8 cellular contexts compared by ENCODE assay signal in genomic region chr13:74134226-74134776, GRCh38. TPM values are rescaled to one million over a fixed set of nuclear protein-coding genes. Genes with fewer than 3 reads are reported as not detected.
A peak's percentile ranks its signal among the peaks of the same experiment; 100 is the strongest.
DNase-seq lines count a peak whose midpoint lies in the region; ATAC-seq, FAIRE-seq and TF ChIP-seq lines count a peak whose summit lies in the region.

Gene KLF12, minus strand, starts transcription at chr13:74134404.

- intact Hi-C loops in kidney (cut with DNase I), result no loop called here

- FAIRE-seq in bronchial epithelial cell (lab: Jason Lieb, UNC) (no peak), kidney (lab: Jason Lieb, UNC) (no peak)

- no peaks in the 10 kb centered on the region for H3K36me3 Mint-ChIP-seq in WTC11

- CTCF ChIA-PET in WTC11 (lab: Charles Lee), result interaction anchor here (0.6 to 2.5 kb wide), 3 partner anchors 115 to 158 kb away, joined by 3 to 17 read pairs (median 4); no protein-coding TSS in a partner anchor

- H3K9me3 ChIP-seq in kidney (ENCODE audit: control insufficient read depth in 1 of 2, low read length in 2 of 2), result no peaks in the 10 kb centered on the region

- H3K27ac Mint-ChIP-seq in WTC11, result peak within 1 kb of the TSS; percentile 98

- H3K27ac ChIP-seq in ACC112 (ENCODE audit: low read depth, low read length) (peak within 1 kb of the TSS; percentile 91), kidney (ENCODE audit: low read depth in 2 of 2, low read length in 2 of 2) (peak within 1 kb of the TSS; percentile 92 to 93)

- H3K4me1 ChIP-seq in ACC112 (ENCODE audit: control insufficient read depth, insufficient read depth, low read length, unreplicated experiment), result peaks cover 31% of the 10 kb centered on the region
- H3K4me1 ChIP-seq in kidney (ENCODE audit: control insufficient read depth in 1 of 2, insufficient read depth in 1 of 2, low read depth in 1 of 2, low read length in 2 of 2), result peaks cover 11 to 16% of the 10 kb centered on the region in 2 donors

- TF ChIP-seq CTCF in WTC11 (IDR thresholded peaks at IDR 0.05) (no peak), bronchial epithelial cell (IDR thresholded peaks at IDR 0.05; ENCODE audit: insufficient read depth, low read length, severe bottlenecking) (no peak), kidney (IDR thresholded peaks at IDR 0.05; ENCODE audit: borderline replicate concordance, extremely low read depth, insufficient read depth) (no peak)

- H2AFZ ChIP-seq in ACC112 (ENCODE audit: low read length, unreplicated experiment), result peak within 1 kb of the TSS; percentile 79

- H3K4me3 Mint-ChIP-seq in WTC11, result peak within 1 kb of the TSS; percentile 99

- DNase-seq in NCI-H2171 treated with DMSO at 0.1 percent for 48 hours (lab: John Stamatoyannopoulos, UW) (peak; percentile 95), WTC11 (ENCODE audit: low spot score) (peak; percentile 83), bronchial epithelial cell (ENCODE audit: low read depth) (peak; percentile 81), kidney (peak; percentile 97)
- peak; percentile 96 for DNase-seq in stimulated activated CD4-positive, alpha-beta T cell treated with anti-CD3 and anti-CD28 coated beads, Interleukin-15, amount 100 ng/mL, for 24 hours

- peaks cover 25% of the 10 kb centered on the region for H3K4me1 Mint-ChIP-seq in WTC11

- POLR2A ChIA-PET in WTC11 (lab: Charles Lee), result interaction anchor here (1.7 kb wide), 1 partner anchor 153 kb away, joined by 9 read pairs; no protein-coding TSS in a partner anchor

- no peaks in the 10 kb centered on the region for H3K27me3 ChIP-seq in ACC112 (ENCODE audit: insufficient read depth, low read length)
- no peaks in the 10 kb centered on the region for H3K27me3 ChIP-seq in bronchial epithelial cell (ENCODE audit: control insufficient read depth, insufficient read depth, low read length)

- peaks cover 7% of the 10 kb centered on the region; the same call in 1 of the 2 replicates for H3K27me3 Mint-ChIP-seq in WTC11 (ENCODE audit: low read depth)

- no peaks in the 10 kb centered on the region for H3K36me3 ChIP-seq in ACC112 (ENCODE audit: insufficient read depth, low read length)
- H3K36me3 ChIP-seq in bronchial epithelial cell (ENCODE audit: control insufficient read depth, insufficient read depth, low read length), result no peaks in the 10 kb centered on the region
- H3K36me3 ChIP-seq in kidney (ENCODE audit: control insufficient read depth in 1 of 2, insufficient read depth in 2 of 2, low read length in 2 of 2), result no peaks in the 10 kb centered on the region

- H3K9ac ChIP-seq in kidney (ENCODE audit: low read length in 2 of 2), result peak within 1 kb of the TSS; percentile 50 to 83

- H3K4me3 ChIP-seq in ACC112 (ENCODE audit: low read depth, low read length), result peak within 1 kb of the TSS; percentile 97
- H3K4me3 ChIP-seq in bronchial epithelial cell (ENCODE audit: low read depth, low read length), result peak within 1 kb of the TSS; percentile 69
- peak within 1 kb of the TSS; percentile 94 to 99 for H3K4me3 ChIP-seq in kidney (ENCODE audit: low read length in 2 of 2)

- H3K9me3 Mint-ChIP-seq in WTC11, result no peaks in the 10 kb centered on the region

- ATAC-seq in GM18870 (IDR thresholded peaks at IDR 0.05; ENCODE audit: unreplicated experiment), result peak; percentile 64
- ATAC-seq in HG03097 (IDR thresholded peaks at IDR 0.05; ENCODE audit: low FRiP score, unreplicated experiment), result peak; percentile 53
- ATAC-seq in WTC11, result peak; percentile 68

- peaks cover 43% of the 10 kb centered on the region for H3K79me2 ChIP-seq in ACC112 (ENCODE audit: control insufficient read depth, insufficient read depth, low read length, unreplicated experiment)

TF ChIP-seq in WTC11, 78 proteins besides CTCF, POLR2A, EP300 and RAD21 (continues in another document):
- peak; percentile 76 for TF ChIP-seq ZNF423 (CRISPR knock-in tag; IDR thresholded peaks at IDR 0.05)
- TF ChIP-seq GRHL2 (CRISPR knock-in tag; IDR thresholded peaks at IDR 0.05; ENCODE audit: insufficient replicate concordance, severe bottlenecking), result no peak
- no peak for TF ChIP-seq AFF4 (CRISPR knock-in tag; IDR thresholded peaks at IDR 0.05; ENCODE audit: borderline replicate concordance)
- TF ChIP-seq NFATC4 (CRISPR knock-in tag; IDR thresholded peaks at IDR 0.05), result no peak
- TF ChIP-seq TCF7 (CRISPR knock-in tag; IDR thresholded peaks at IDR 0.05; ENCODE audit: low read depth), result no peak
- no peak for TF ChIP-seq MYBL2 (CRISPR knock-in tag; IDR thresholded peaks at IDR 0.05)
- TF ChIP-seq PREB (CRISPR knock-in tag; IDR thresholded peaks at IDR 0.05; ENCODE audit: borderline replicate concordance), result no peak
- TF ChIP-seq JAZF1 (CRISPR knock-in tag; IDR thresholded peaks at IDR 0.05), result no peak
- 0 out of 2 replicates have a peak, but pooled peaks have one; percentile 16 for TF ChIP-seq CREM (CRISPR knock-in tag; IDR thresholded peaks at IDR 0.05)
- no peak for TF ChIP-seq TP53 (CRISPR knock-in tag; IDR thresholded peaks at IDR 0.05)
- TF ChIP-seq ZNF219 (CRISPR knock-in tag; IDR thresholded peaks at IDR 0.05; ENCODE audit: borderline replicate concordance), result 0 out of 2 replicates have a peak, but pooled peaks have one; percentile 65
- TF ChIP-seq USF2 (CRISPR knock-in tag; IDR thresholded peaks at IDR 0.05), result 0 out of 2 replicates have a peak, but pooled peaks have one; percentile 20

RNA-seq across cellular contexts. Expression of gene KLF12, which starts in this region (rescaled TPM):
- total RNA-seq in WTC11 (2021) (7.7 to 8.5 TPM (median 8.3 TPM) in 3 replicates), bronchial epithelial cell (2.2 and 3.4 TPM in 2 replicates), kidney (22.0 TPM)
- polyA plus RNA-seq in kidney (ENCODE audit: insufficient read depth, low read depth, low replicate concordance), result 2.6 TPM

Comparison
In these comparisons a context has a peak if more than half of its experiments do, and no peak if none do; other contexts are left out.
1. Peak in every context shown above with its lines: DNase-seq, ATAC-seq, H3K4me3 ChIP-seq and H3K27ac ChIP-seq.